ENCODE assay signal across 9 cellular contexts in the genomic region with DNA sequence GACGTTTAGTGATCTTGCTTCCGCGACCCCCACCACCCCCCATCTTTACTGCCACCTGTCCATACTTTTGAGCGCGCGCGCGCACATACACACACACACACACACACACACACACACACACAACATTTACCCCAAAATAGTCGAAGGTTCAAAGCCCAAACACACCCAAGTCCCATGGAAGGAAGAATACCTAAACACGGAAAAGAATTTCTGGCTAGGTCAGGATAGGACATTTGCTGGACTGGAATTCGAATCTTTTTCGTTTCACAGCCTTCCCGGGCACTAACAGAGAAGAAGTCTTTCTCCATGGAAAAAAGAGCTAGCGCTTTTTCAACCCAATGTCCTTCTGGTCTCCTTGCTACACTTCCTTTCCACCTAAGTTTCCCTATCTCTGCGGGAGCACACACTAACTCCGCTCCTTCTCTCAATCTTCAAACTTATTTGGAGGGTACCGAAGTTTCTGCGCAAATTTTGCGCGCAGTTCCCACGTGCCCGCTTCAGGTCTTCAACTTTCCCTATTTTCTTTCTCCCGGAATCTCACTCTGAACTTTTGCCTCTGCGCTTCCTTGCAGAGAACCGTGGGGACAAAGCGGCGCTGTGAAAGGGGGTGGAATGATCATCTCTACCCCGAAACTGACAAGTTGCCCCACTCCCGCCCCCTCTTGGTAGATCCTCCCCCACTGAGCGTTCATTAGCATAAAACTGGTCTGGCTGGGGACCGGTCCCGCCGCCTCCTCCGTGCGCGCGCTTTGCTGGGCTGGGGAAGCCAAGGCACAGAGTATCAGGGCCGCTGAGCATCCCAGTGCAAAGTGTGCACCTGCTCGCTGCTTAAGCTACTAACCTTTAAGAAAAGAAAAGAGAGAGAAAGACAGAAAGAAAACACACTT. TPM values are rescaled to one million over a fixed set of nuclear protein-coding genes. Genes with fewer than 3 reads are reported as not detected.
DNase-seq lines count a peak whose midpoint lies in the region; ATAC-seq and TF ChIP-seq lines count a peak whose summit lies in the region.
"Had no signal": no experiment of that assay in that cellular context is flagged by ENCODE, and none has a peak within 500 bp of the region (broad histone marks: within the 10 kb centered on the region; RNA-seq: fewer than 3 reads in every experiment).

No MANE protein-coding gene starts in this region.

- H3K4me3 Mint-ChIP-seq in endothelial cell (ENCODE audit: unreplicated experiment) = peak overlapping the region; percentile 99

- H3K4me3 ChIP-seq in muscle layer of duodenum (ENCODE audit: low read depth in 1 of 2, low read length in 2 of 2) = peak overlapping the region; percentile 80 to 89

- no peaks in the 10 kb centered on the region for H3K27me3 ChIP-seq in muscle layer of duodenum (ENCODE audit: low read depth, low read length)

- ATAC-seq in HG02759 (IDR thresholded peaks at IDR 0.05; ENCODE audit: unreplicated experiment) (no peak), GM19463 (IDR thresholded peaks at IDR 0.05; ENCODE audit: unreplicated experiment) (no peak), HG02610 (IDR thresholded peaks at IDR 0.05; ENCODE audit: unreplicated experiment) (no peak)

- TF ChIP-seq CTCF in endothelial cell (IDR thresholded peaks at IDR 0.05; ENCODE audit: unreplicated experiment) = no peak

- H3K4me1 ChIP-seq in muscle layer of duodenum (ENCODE audit: control insufficient read depth in 1 of 2, insufficient read depth in 2 of 2, low read length in 2 of 2) = peaks cover 0 to 36% of the 10 kb centered on the region in 2 donors

- H3K27ac Mint-ChIP-seq in endothelial cell (ENCODE audit: unreplicated experiment) = peak overlapping the region; percentile 85

- peak; percentile 74 for DNase-seq in NCI-H2107 treated with DMSO at 0.1 percent for 48 hours (lab: John Stamatoyannopoulos, UW; ENCODE audit: unreplicated experiment)
- DNase-seq in NCI-H2107 (lab: John Stamatoyannopoulos, UW) = no peak
- peak; percentile 49 to 61 for DNase-seq in SHP77 (lab: John Stamatoyannopoulos, UW)
- peak; percentile 52 for DNase-seq in endothelial cell (ENCODE audit: low spot score)

- H3K9me3 ChIP-seq in muscle layer of duodenum (ENCODE audit: control insufficient read depth in 1 of 2, low read length in 2 of 2) = no peaks in the 10 kb centered on the region

- peaks cover 13% of the 10 kb centered on the region for H3K27me3 Mint-ChIP-seq in endothelial cell (ENCODE audit: unreplicated experiment)

- H3K27ac ChIP-seq in muscle layer of duodenum (ENCODE audit: low read length) = peak overlapping the region; percentile 50
- H3K27ac ChIP-seq: C4-2B had no signal

- H3K9me3 Mint-ChIP-seq in endothelial cell (ENCODE audit: unreplicated experiment) = no peaks in the 10 kb centered on the region

- peaks cover 31% of the 10 kb centered on the region for H3K4me1 Mint-ChIP-seq in endothelial cell (ENCODE audit: unreplicated experiment)

- H3K36me3 ChIP-seq in muscle layer of duodenum (ENCODE audit: control insufficient read depth in 1 of 2, insufficient read depth in 2 of 2, low read length in 2 of 2) = no peaks in the 10 kb centered on the region

- H3K36me3 Mint-ChIP-seq in endothelial cell (ENCODE audit: low read depth, unreplicated experiment) = peaks cover 23% of the 10 kb centered on the region

RNA-seq across cellular contexts. Expression of gene DACH1, which starts 2.7 kb away (rescaled TPM):
- 36.4 TPM for total RNA-seq in endothelial cell (ENCODE audit: unreplicated experiment)
